Comparison of ENCODE assay signal across 12 cellular contexts in the genomic region with DNA sequence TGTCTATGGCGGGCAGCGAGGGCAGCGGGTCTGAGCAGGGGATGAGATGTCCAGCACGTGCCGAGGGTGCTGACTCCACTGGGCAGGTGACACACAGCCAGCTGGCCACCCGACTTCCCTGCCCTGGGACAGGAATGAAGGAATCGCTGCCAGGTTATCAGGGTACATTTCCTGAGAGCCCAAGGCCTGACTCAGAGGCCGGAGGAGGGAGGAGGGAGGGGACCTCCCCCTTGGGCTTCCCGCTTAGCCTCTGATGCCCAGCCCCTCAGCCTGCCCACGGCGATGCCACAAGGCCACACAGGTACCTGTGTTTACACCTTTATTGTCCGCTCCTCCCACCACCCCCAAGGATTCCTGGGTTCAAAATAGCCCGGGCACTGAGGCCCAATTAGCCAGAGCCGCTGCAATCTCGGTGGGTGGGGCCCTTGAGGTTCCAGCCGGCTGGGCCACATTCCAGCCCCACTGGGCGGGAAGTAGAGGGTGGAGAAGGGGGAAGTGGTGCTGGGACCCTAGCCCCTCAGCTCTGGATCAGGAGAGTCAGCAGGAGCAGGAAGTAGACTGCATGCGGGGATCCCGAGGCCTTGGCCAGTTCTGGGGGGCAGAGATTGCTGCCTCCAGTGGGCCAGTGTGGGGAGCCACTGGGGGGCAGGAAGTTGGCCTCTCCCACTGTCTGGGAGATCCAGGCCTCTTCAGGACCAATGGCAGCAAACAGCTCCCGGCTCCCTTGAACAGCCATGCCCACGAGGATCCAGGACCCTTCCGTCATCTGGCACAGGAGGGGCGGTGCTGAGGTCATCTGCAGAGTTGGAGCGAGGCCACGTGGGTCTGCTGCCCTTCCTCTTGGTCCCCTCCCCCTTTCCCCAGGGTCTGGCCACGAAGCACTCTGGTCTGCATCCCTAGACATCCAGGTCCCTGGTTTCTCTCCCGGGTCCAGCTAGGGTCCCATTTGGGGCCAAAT. TPM values are rescaled to one million over a fixed set of nuclear protein-coding genes. Genes with fewer than 3 reads are reported as not detected.
A peak's percentile ranks its signal among the peaks of the same experiment; 100 is the strongest.
DNase-seq lines count a peak whose midpoint lies in the region; ATAC-seq and TF ChIP-seq lines count a peak whose summit lies in the region.
"Had no signal": no experiment of that assay in that cellular context is flagged by ENCODE, and none has a peak within 500 bp of the region (broad histone marks: within the 10 kb centered on the region; RNA-seq: fewer than 3 reads in every experiment).

No MANE protein-coding gene starts in this region.

- peak overlapping the region; percentile 8 for H3K4ac ChIP-seq in trophoblast cell (ENCODE audit: low read depth, low read length)

- peak overlapping the region; percentile 38 for H3K4me3 Mint-ChIP-seq in Calu3 (ENCODE audit: low read depth, unreplicated experiment)
- H3K4me3 Mint-ChIP-seq: naive thymus-derived CD8-positive, alpha-beta T cell; T-helper 1 cell treated with Interleukin-12 subunit alpha and Interleukin-12 subunit beta and Interleukin-4 antibody, amounts not matched to agents 30 μg/mL and 1 μg/mL, for 36 hours had no signal

- H3K27me3 Mint-ChIP-seq in Calu3 (ENCODE audit: unreplicated experiment), result no peaks in the 10 kb centered on the region
- H3K27me3 Mint-ChIP-seq: naive thymus-derived CD8-positive, alpha-beta T cell had no signal

- peaks cover 38 to 43% of the 10 kb centered on the region in 2 experiments for H3K4me1 ChIP-seq in trophoblast cell (ENCODE audit: control insufficient read depth in 1 of 2, insufficient read depth in 2 of 2, low read length in 2 of 2)

- H4K12ac ChIP-seq in trophoblast cell (ENCODE audit: low read depth, low read length), result peak overlapping the region; percentile 22

- peak overlapping the region; percentile 59 for H4K8ac ChIP-seq in trophoblast cell (ENCODE audit: low read depth, low read length)

- CTCF ChIA-PET in Calu3 (lab: Charles Lee), result interaction anchor here (0.5 to 1.4 kb wide), 8 partner anchors 8 to 1405 kb away, joined by 3 to 7 read pairs (median 3); partner anchors contain the start of genes HSD3B7 and KAT8
- CTCF ChIA-PET in RWPE1 (lab: Yijun Ruan, JAX), result interaction anchor here (0.5 to 1.4 kb wide), 3 partner anchors 154 to 256 kb away, joined by 3 to 9 read pairs (median 4); partner anchors contain the start of gene HSD3B7

- H4K91ac ChIP-seq in trophoblast cell (ENCODE audit: low read depth, low read length), result peak overlapping the region; percentile 92

- intact Hi-C loops in Calu3 (cut with micrococcal nuclease; ENCODE audit: unreplicated experiment), result no loop called here

- peak overlapping the region; percentile 71 for H3K27ac Mint-ChIP-seq in Calu3 (ENCODE audit: unreplicated experiment)
- H3K27ac Mint-ChIP-seq: naive thymus-derived CD8-positive, alpha-beta T cell; T-helper 1 cell treated with Interleukin-12 subunit alpha and Interleukin-12 subunit beta and Interleukin-4 antibody, amounts not matched to agents 30 μg/mL and 1 μg/mL, for 36 hours had no signal

- H2BK120ac ChIP-seq in trophoblast cell (ENCODE audit: insufficient read depth, low read length, poor library complexity), result peak overlapping the region; percentile 81

- H3K9me3 Mint-ChIP-seq in Calu3 (ENCODE audit: low read depth, unreplicated experiment), result no peaks in the 10 kb centered on the region
- H3K9me3 Mint-ChIP-seq: naive thymus-derived CD8-positive, alpha-beta T cell; T-helper 1 cell treated with Interleukin-12 subunit alpha and Interleukin-12 subunit beta and Interleukin-4 antibody, amounts not matched to agents 30 μg/mL and 1 μg/mL, for 36 hours had no signal

- H3K9me3 ChIP-seq in trophoblast cell (ENCODE audit: insufficient read depth, low read depth, low read length), result peaks cover 8% of the 10 kb centered on the region

- H2BK5ac ChIP-seq in trophoblast cell (ENCODE audit: low read depth, low read length, poor library complexity), result peak overlapping the region; percentile 62

- peaks cover 31% of the 10 kb centered on the region for H3K79me1 ChIP-seq in trophoblast cell (ENCODE audit: low read length)

- H2AFZ ChIP-seq in trophoblast cell (ENCODE audit: insufficient read depth, low read length, poor library complexity), result peak overlapping the region; percentile 28

- no peak for ATAC-seq in HG03432 (IDR thresholded peaks at IDR 0.05; ENCODE audit: unreplicated experiment)
- ATAC-seq: naive thymus-derived CD8-positive, alpha-beta T cell had no signal

- peak overlapping the region; percentile 37 for H3K9ac ChIP-seq in trophoblast cell (ENCODE audit: low read length)
- H3K9ac ChIP-seq: KMS-11 had no signal

- H3K79me2 ChIP-seq in trophoblast cell (ENCODE audit: control insufficient read depth, insufficient read depth, low read length, poor library complexity), result peaks cover 17% of the 10 kb centered on the region

- peak overlapping the region; percentile 41 for H3K18ac ChIP-seq in trophoblast cell (ENCODE audit: low read length)

- WGBS in trophoblast cell (ENCODE audit: extremely low coverage, insufficient coverage, insufficient read length), result no CpG with 5 or more reads among the region's 27 CpGs

- H3K27ac ChIP-seq in RWPE1, result peak overlapping the region; percentile 98
- H3K27ac ChIP-seq in trophoblast cell (ENCODE audit: low read depth, low read length), result peak overlapping the region; percentile 73
- H3K27ac ChIP-seq: KMS-11 had no signal

- no peaks in the 10 kb centered on the region for H3K27me3 ChIP-seq in trophoblast cell (ENCODE audit: insufficient read depth, low read length)

- H2BK12ac ChIP-seq in trophoblast cell (ENCODE audit: low read length), result peak overlapping the region; percentile 39

- POLR2A ChIA-PET in RWPE1 (lab: Yijun Ruan, JAX; ENCODE audit: low non-redundant PET), result interaction anchor here (0.6 kb wide), 1 partner anchor 70 kb away, joined by 3 read pairs; no protein-coding TSS in a partner anchor

- peak overlapping the region; percentile 57 for H3K4me2 ChIP-seq in trophoblast cell (ENCODE audit: low read length)
- H3K4me2 ChIP-seq: KMS-11 had no signal

- H3K14ac ChIP-seq in trophoblast cell (ENCODE audit: low read length), result peak overlapping the region; percentile 40

- peaks cover 59% of the 10 kb centered on the region for H3K4me1 Mint-ChIP-seq in Calu3 (ENCODE audit: low read depth, unreplicated experiment)

- peaks cover 67% of the 10 kb centered on the region for H3K36me3 Mint-ChIP-seq in Calu3 (ENCODE audit: insufficient read depth, unreplicated experiment)
- H3K36me3 Mint-ChIP-seq: naive thymus-derived CD8-positive, alpha-beta T cell had no signal

- H2AK5ac ChIP-seq in trophoblast cell (ENCODE audit: low read length), result peak overlapping the region; percentile 36

- DNase-seq in Calu3 (peak; percentile 97), RWPE1 (ENCODE audit: low spot score) (peak; percentile 91), fibroblast of villous mesenchyme (ENCODE audit: low read depth) (peak; percentile 40), trophoblast cell (peak; percentile 97), NCI-H82 (lab: John Stamatoyannopoulos, UW) (no peak), inferior parietal cortex (ENCODE audit: extremely low spot score) (no peak)
- no peak for DNase-seq in activated CD4-positive, alpha-beta T cell treated with anti-CD3 and anti-CD28 coated beads, Interleukin-2, amount 50 U/mL, for 1 hour
- DNase-seq: DMS 273 treated with DMSO at 0.1 percent for 48 hours had no signal

- no peak overlapping the region for H3K23ac ChIP-seq in trophoblast cell (ENCODE audit: low read length)

- peaks cover under 1% of the 10 kb centered on the region in 2 experiments for H3K36me3 ChIP-seq in trophoblast cell (ENCODE audit: control insufficient read depth in 1 of 2, insufficient read depth in 2 of 2, low read length in 2 of 2)

- peak overlapping the region; percentile 14 for H3K4me3 ChIP-seq in fibroblast of villous mesenchyme (ENCODE audit: low read depth, low read length)
- H3K4me3 ChIP-seq in trophoblast cell (ENCODE audit: low read depth, low read length), result peak overlapping the region; percentile 10

- BruUV-seq in Calu3 (replicated peaks; lab: Mats Ljungman, UMichigan), result no TSS peak

- TF ChIP-seq CTCF in Calu3 (IDR thresholded peaks at IDR 0.05; ENCODE audit: unreplicated experiment), result no peak
- no peak for TF ChIP-seq CTCF in RWPE1 (conservative IDR thresholded peaks at IDR 0.05; ENCODE audit: low read depth)
- TF ChIP-seq CTCF in fibroblast of villous mesenchyme (IDR thresholded peaks at IDR 0.05; ENCODE audit: insufficient read depth, low read depth, low read length), result no peak

RNA-seq across cellular contexts. Expression of gene PRSS8, which starts 3.4 kb away (rescaled TPM):
- total RNA-seq in Calu3 (2022), result 108 and 138 TPM in 2 replicates
- total RNA-seq in fibroblast of villous mesenchyme, result under 0.01 TPM in 1 of 2 replicates, not detected in the other
- polyA plus RNA-seq in trophoblast cell (2013), result 138 and 139 TPM in 2 replicates
- total RNA-seq: naive thymus-derived CD8-positive, alpha-beta T cell had no signal
- polyA plus RNA-seq: naive thymus-derived CD8-positive, alpha-beta T cell had no signal

RNA-seq across cellular contexts. Expression of gene PRSS36, which starts 11.0 kb away (rescaled TPM):
- total RNA-seq in Calu3 (2022) (1.6 TPM in 2 replicates), fibroblast of villous mesenchyme (under 0.01 and 0.32 TPM in 2 replicates)
- 0.21 and 0.29 TPM in 2 replicates for polyA plus RNA-seq in trophoblast cell (2013)

RNA-seq across cellular contexts. Expression of gene KAT8, which starts 21.4 kb away (rescaled TPM):
- total RNA-seq in Calu3 (2022), result 66.6 and 69.9 TPM in 2 replicates
- 23.8 and 24.6 TPM in 2 replicates for total RNA-seq in fibroblast of villous mesenchyme
- polyA plus RNA-seq in trophoblast cell (2013), result 31.8 and 32.3 TPM in 2 replicates

RNA-seq across cellular contexts. Expression of gene BCKDK, which starts 30.7 kb away (rescaled TPM):
- 49.3 and 52.0 TPM in 2 replicates for total RNA-seq in Calu3 (2022)
- 28.1 and 34.1 TPM in 2 replicates for total RNA-seq in fibroblast of villous mesenchyme
- 43.7 and 47.1 TPM in 2 replicates for polyA plus RNA-seq in trophoblast cell (2013)

RNA-seq across cellular contexts. Expression of gene FUS, which starts 41.0 kb away (rescaled TPM):
- total RNA-seq in Calu3 (2022) (550 and 629 TPM in 2 replicates), fibroblast of villous mesenchyme (47.4 and 54.4 TPM in 2 replicates)
- 473 and 483 TPM in 2 replicates for polyA plus RNA-seq in trophoblast cell (2013)

Comparison
In these comparisons a context has a peak if more than half of its experiments do, and no peak if none do; other contexts are left out.
1. DNase-seq: peak in Calu3 (single experiment), RWPE1 (single experiment), fibroblast of villous mesenchyme (single experiment) and trophoblast cell (2 of 2); none in NCI-H82 (single experiment), activated CD4-positive, alpha-beta T cell treated with anti-CD3 and anti-CD28 coated beads, Interleukin-2, amount 50 U/mL, for 1 hour (single experiment) and inferior parietal cortex (single experiment).
2. RNA of gene PRSS8, which starts 3.4 kb away (total RNA-seq): 108 to 138 TPM in Calu3; under 0.01 TPM in fibroblast of villous mesenchyme; every median in the first group is over 100 times any median in the second.